In the genomic region with DNA sequence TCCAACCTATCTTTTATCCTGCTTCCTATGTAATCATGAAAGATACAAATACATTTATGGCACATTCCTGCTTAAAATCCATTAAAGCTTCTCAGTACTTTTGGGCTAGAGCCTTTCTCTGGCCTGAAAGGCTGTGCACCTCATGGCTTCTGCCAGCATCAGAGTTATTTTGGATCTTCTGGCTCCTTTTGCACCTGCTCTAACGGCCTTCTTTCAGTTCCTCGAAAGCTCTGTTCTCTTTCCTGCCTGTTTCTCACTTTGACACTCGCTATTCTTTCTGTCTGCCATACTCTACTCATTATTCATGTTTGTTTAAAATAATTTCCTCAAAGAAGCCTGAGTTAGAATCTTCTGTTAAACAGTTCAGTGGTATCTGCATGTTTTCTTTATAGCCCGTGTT, we compare ENCODE assay signal across 15 cellular contexts.
DNase-seq lines count a peak whose midpoint lies in the region; ATAC-seq, FAIRE-seq and TF ChIP-seq lines count a peak whose summit lies in the region.
"Had no signal": no experiment of that assay in that cellular context is flagged by ENCODE, and none has a peak within 500 bp of the region (broad histone marks: within the 10 kb centered on the region; RNA-seq: fewer than 3 reads in every experiment).

No MANE protein-coding gene starts in this region.

- peaks cover 0 to 44% (median 5%) of the 10 kb centered on the region in 4 donors for H3K36me3 ChIP-seq in sigmoid colon

- H3K27me3 Mint-ChIP-seq in glutamatergic neuron (ENCODE audit: unreplicated experiment), result no peaks in the 10 kb centered on the region
- H3K27me3 Mint-ChIP-seq: CD4-positive, CD25-positive, alpha-beta regulatory T cell had no signal

- ATAC-seq in GM21367 (IDR thresholded peaks at IDR 0.05; ENCODE audit: unreplicated experiment), result peak; percentile 42
- ATAC-seq in HG03025 (IDR thresholded peaks at IDR 0.05; ENCODE audit: low FRiP score, unreplicated experiment), result peak; percentile 48

- H3K27ac Mint-ChIP-seq in glutamatergic neuron (ENCODE audit: unreplicated experiment), result no peak overlapping the region
- H3K27ac Mint-ChIP-seq: endodermal cell had no signal

- DNase-seq in GM18507 (ENCODE audit: extremely low spot score, insufficient read length, low read depth) (no peak), NAMALWA (ENCODE audit: low spot score) (peak; percentile 70), sigmoid colon (no peak), glutamatergic neuron (no peak), NCI-H2081 (lab: John Stamatoyannopoulos, UW) (no peak), iPS-NIHi7 (ENCODE audit: extremely low spot score) (no peak)
- DNase-seq: amniotic stem cell; endodermal cell; hypothalamus; NCI-H345; stimulated activated naive CD4-positive, alpha-beta T cell had no signal

- H3K27me3 ChIP-seq in sigmoid colon, result no peaks in the 10 kb centered on the region

- peaks cover 3% of the 10 kb centered on the region for H3K4me1 Mint-ChIP-seq in glutamatergic neuron (ENCODE audit: low read depth, unreplicated experiment)

- TF ChIP-seq POLR2A in sigmoid colon (IDR thresholded peaks at IDR 0.05), result no peak

- no peak for TF ChIP-seq EP300 in sigmoid colon (IDR thresholded peaks at IDR 0.05)

- FAIRE-seq in GM18507 (lab: Jason Lieb, UNC), result peak; percentile 96

- H3K9me3 Mint-ChIP-seq in glutamatergic neuron (ENCODE audit: unreplicated experiment), result no peaks in the 10 kb centered on the region
- H3K9me3 Mint-ChIP-seq: CD4-positive, CD25-positive, alpha-beta regulatory T cell had no signal

- no peak overlapping the region for H3K4me3 ChIP-seq in sigmoid colon
- H3K4me3 ChIP-seq: smooth muscle cell had no signal

- H3K4me1 ChIP-seq in sigmoid colon, result peaks cover 0 to 12% (median 2%) of the 10 kb centered on the region in 4 donors

- no peak overlapping the region for H3K27ac ChIP-seq in sigmoid colon

- TF ChIP-seq CTCF in sigmoid colon (IDR thresholded peaks at IDR 0.05) (no peak), glutamatergic neuron (IDR thresholded peaks at IDR 0.05; ENCODE audit: partially characterized antibody, unreplicated experiment) (no peak)

- peaks cover 5% of the 10 kb centered on the region for H3K36me3 Mint-ChIP-seq in glutamatergic neuron (ENCODE audit: unreplicated experiment)

- H3K9me3 ChIP-seq in sigmoid colon, result no peaks in the 10 kb centered on the region

- H3K4me3 Mint-ChIP-seq in glutamatergic neuron (ENCODE audit: unreplicated experiment), result no peak overlapping the region
- H3K4me3 Mint-ChIP-seq: CD4-positive, CD25-positive, alpha-beta regulatory T cell; endodermal cell had no signal

- WGBS in sigmoid colon, 2 donors, result 53 to 90% methylated on average over 4 of the region's 4 CpGs

- intact Hi-C loops in sigmoid colon (cut with DNase I), result no loop called here
